15 cellular contexts compared by ENCODE assay signal in genomic region chr10:34081347-34081743, GRCh38.
"Had no signal": no experiment of that assay in that cellular context is flagged by ENCODE, and none has a peak within 500 bp of the region (broad histone marks: within the 10 kb centered on the region; RNA-seq: fewer than 3 reads in every experiment).

No MANE protein-coding gene starts in this region.

- H3K4me3 ChIP-seq: gastrocnemius medialis, tibial nerve had no signal

- H3K27me3 ChIP-seq: gastrocnemius medialis, tibial nerve had no signal

- DNase-seq: activated B cell treated with CpG ODN at 0.5 μM for 24 hours; activated CD4-positive, alpha-beta T cell treated with anti-CD3 and anti-CD28 coated beads, Interleukin-2, amount 10 ng/mL, durations not matched to agents 24 days and 14 days; activated CD8-positive, alpha-beta memory T cell treated with anti-CD3 and anti-CD28 coated beads for 24 hours; activated gamma-delta T cell treated with Interleukin-2 at 50 U/mL for 16 hours; activated naive CD8-positive, alpha-beta T cell treated with anti-CD3 and anti-CD28 coated beads for 36 hours; effector memory CD8-positive, alpha-beta T cell; mesenchymal stem cell; naive thymus-derived CD8-positive, alpha-beta T cell; posterior cingulate gyrus; small intestine; stimulated activated CD4-positive, alpha-beta T cell treated with anti-CD3 and anti-CD28 coated beads, Interleukin-4, amount 100 ng/mL, for 24 hours; stimulated activated naive CD4-positive, alpha-beta T cell had no signal

- H3K27ac ChIP-seq: epithelial cell of prostate, gastrocnemius medialis, tibial nerve had no signal

- H3K36me3 ChIP-seq: gastrocnemius medialis, tibial nerve had no signal

- ATAC-seq: effector memory CD8-positive, alpha-beta T cell; naive thymus-derived CD8-positive, alpha-beta T cell had no signal
